In the genomic region with DNA sequence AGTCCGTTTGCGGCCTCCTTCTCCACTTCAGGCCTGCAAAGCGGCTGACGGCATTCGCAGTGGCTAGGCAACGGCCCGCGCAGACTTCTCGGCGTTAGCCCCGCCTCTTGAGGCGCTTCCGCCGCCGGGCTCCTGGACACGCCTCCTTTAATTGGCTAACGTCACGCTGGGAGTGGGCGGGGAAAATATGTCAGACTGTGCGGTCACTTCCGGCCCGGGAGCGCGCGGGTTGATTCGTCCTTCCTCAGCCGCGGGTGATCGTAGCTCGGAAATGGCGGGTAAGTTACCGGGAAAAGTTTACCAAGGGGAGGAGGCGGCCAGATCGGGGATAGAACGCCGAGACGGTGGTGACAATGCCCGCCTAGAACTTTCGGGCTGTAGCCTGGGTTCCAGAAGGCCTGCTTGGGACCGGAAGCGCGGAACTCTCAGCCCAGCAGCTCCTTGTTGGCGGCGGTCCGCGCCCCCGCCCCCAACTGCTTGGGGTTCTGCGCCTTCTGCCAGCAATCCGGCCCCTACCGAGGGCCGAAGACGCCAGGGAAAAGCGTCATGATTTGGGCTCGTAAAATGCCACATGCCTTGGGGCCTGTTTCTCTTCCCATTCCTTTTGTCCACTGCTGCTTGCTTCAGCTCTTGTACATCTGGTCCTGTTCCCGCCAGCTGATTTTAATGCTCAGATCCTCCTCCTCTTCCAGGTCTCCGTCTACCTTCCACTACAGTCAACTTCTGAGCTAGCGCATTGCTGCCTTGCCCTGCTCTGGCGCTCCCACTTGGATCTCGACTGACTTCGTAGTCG, we compare ENCODE assay signal across 1 cellular context.
TF ChIP-seq lines count a peak whose summit lies in the region.

A gene with protein sequence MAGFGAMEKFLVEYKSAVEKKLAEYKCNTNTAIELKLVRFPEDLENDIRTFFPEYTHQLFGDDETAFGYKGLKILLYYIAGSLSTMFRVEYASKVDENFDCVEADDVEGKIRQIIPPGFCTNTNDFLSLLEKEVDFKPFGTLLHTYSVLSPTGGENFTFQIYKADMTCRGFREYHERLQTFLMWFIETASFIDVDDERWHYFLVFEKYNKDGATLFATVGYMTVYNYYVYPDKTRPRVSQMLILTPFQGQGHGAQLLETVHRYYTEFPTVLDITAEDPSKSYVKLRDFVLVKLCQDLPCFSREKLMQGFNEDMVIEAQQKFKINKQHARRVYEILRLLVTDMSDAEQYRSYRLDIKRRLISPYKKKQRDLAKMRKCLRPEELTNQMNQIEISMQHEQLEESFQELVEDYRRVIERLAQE (plus strand): TSS at position 232 of the 793 bp plus-strand sequence. CDS start 40 bp downstream, at position 272.

TF ChIP-seq in HepG2, 621 proteins besides CTCF, POLR2A, EP300 and RAD21 (continued from another document and continues in another):
- TF ChIP-seq, protein P1, sequence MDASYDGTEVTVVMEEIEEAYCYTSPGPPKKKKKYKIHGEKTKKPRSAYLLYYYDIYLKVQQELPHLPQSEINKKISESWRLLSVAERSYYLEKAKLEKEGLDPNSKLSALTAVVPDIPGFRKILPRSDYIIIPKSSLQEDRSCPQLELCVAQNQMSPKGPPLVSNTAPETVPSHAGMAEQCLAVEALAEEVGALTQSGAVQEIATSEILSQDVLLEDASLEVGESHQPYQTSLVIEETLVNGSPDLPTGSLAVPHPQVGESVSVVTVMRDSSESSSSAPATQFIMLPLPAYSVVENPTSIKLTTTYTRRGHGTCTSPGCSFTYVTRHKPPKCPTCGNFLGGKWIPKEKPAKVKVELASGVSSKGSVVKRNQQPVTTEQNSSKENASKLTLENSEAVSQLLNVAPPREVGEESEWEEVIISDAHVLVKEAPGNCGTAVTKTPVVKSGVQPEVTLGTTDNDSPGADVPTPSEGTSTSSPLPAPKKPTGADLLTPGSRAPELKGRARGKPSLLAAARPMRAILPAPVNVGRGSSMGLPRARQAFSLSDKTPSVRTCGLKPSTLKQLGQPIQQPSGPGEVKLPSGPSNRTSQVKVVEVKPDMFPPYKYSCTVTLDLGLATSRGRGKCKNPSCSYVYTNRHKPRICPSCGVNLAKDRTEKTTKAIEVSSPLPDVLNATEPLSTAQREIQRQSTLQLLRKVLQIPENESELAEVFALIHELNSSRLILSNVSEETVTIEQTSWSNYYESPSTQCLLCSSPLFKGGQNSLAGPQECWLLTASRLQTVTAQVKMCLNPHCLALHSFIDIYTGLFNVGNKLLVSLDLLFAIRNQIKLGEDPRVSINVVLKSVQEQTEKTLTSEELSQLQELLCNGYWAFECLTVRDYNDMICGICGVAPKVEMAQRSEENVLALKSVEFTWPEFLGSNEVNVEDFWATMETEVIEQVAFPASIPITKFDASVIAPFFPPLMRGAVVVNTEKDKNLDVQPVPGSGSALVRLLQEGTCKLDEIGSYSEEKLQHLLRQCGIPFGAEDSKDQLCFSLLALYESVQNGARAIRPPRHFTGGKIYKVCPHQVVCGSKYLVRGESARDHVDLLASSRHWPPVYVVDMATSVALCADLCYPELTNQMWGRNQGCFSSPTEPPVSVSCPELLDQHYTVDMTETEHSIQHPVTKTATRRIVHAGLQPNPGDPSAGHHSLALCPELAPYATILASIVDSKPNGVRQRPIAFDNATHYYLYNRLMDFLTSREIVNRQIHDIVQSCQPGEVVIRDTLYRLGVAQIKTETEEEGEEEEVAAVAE (CRISPR knock-in tag; IDR thresholded peaks at IDR 0.05; ENCODE audit: borderline replicate concordance), result peak; percentile 44; the same call in 1 of the 2 replicates
- TF ChIP-seq, protein P2, sequence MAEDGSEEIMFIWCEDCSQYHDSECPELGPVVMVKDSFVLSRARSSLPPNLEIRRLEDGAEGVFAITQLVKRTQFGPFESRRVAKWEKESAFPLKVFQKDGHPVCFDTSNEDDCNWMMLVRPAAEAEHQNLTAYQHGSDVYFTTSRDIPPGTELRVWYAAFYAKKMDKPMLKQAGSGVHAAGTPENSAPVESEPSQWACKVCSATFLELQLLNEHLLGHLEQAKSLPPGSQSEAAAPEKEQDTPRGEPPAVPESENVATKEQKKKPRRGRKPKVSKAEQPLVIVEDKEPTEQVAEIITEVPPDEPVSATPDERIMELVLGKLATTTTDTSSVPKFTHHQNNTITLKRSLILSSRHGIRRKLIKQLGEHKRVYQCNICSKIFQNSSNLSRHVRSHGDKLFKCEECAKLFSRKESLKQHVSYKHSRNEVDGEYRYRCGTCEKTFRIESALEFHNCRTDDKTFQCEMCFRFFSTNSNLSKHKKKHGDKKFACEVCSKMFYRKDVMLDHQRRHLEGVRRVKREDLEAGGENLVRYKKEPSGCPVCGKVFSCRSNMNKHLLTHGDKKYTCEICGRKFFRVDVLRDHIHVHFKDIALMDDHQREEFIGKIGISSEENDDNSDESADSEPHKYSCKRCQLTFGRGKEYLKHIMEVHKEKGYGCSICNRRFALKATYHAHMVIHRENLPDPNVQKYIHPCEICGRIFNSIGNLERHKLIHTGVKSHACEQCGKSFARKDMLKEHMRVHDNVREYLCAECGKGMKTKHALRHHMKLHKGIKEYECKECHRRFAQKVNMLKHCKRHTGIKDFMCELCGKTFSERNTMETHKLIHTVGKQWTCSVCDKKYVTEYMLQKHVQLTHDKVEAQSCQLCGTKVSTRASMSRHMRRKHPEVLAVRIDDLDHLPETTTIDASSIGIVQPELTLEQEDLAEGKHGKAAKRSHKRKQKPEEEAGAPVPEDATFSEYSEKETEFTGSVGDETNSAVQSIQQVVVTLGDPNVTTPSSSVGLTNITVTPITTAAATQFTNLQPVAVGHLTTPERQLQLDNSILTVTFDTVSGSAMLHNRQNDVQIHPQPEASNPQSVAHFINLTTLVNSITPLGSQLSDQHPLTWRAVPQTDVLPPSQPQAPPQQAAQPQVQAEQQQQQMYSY (CRISPR knock-in tag; IDR thresholded peaks at IDR 0.05), result peak; percentile 48; the same call in 1 of the 2 replicates
- TF ChIP-seq GABPA (IDR thresholded peaks at IDR 0.05; ENCODE audit: low read depth, low read length) (peak; percentile 76), GABPA (CRISPR knock-in tag; IDR thresholded peaks at IDR 0.05; ENCODE audit: low read depth) (peak; percentile 97), KLF6 (CRISPR knock-in tag; IDR thresholded peaks at IDR 0.05) (0 out of 2 replicates have a peak, but pooled peaks have one; percentile 55), TAF15 (IDR thresholded peaks at IDR 0.05; ENCODE audit: low read depth, low read length, poor library complexity, severe bottlenecking) (no peak), ZNF225 (CRISPR knock-in tag; IDR thresholded peaks at IDR 0.05) (0 out of 2 replicates have a peak, but pooled peaks have one; percentile 63), ZNF615 (CRISPR knock-in tag; IDR thresholded peaks at IDR 0.05; ENCODE audit: borderline replicate concordance) (peak; percentile 95; the same call in 1 of the 2 replicates), ARID2 (CRISPR knock-in tag; IDR thresholded peaks at IDR 0.05; ENCODE audit: borderline replicate concordance) (peak; percentile 5; the same call in 1 of the 2 replicates), TBP (CRISPR knock-in tag; IDR thresholded peaks at IDR 0.05) (no peak), ZNF713 (CRISPR knock-in tag; IDR thresholded peaks at IDR 0.05) (peak; percentile 36; the same call in 1 of the 2 replicates), ZNF44 (CRISPR knock-in tag; IDR thresholded peaks at IDR 0.05) (no peak), ZBTB21 (CRISPR knock-in tag; IDR thresholded peaks at IDR 0.05) (peak; percentile 99), ZFY (CRISPR knock-in tag; IDR thresholded peaks at IDR 0.05) (peak; percentile 99), ZNF644 (CRISPR knock-in tag; IDR thresholded peaks at IDR 0.05; ENCODE audit: low read depth) (no peak), NFIC (IDR thresholded peaks at IDR 0.05; ENCODE audit: low read length) (no peak), AGO1 (IDR thresholded peaks at IDR 0.05; ENCODE audit: low read depth, low read length, poor library complexity, severe bottlenecking) (no peak), ZKSCAN5 (CRISPR knock-in tag; IDR thresholded peaks at IDR 0.05) (0 out of 2 replicates have a peak, but pooled peaks have one; percentile 24), ZNF101 (CRISPR knock-in tag; IDR thresholded peaks at IDR 0.05; ENCODE audit: borderline replicate concordance, low read depth) (0 out of 2 replicates have a peak, but pooled peaks have one; percentile 47), TCF7L2 (IDR thresholded peaks at IDR 0.05; ENCODE audit: low read depth, low read length) (no peak), CEBPG (CRISPR knock-in tag; IDR thresholded peaks at IDR 0.05) (peak; percentile 50; the same call in 1 of the 2 replicates), MYC (CRISPR knock-in tag; IDR thresholded peaks at IDR 0.05; ENCODE audit: borderline replicate concordance) (peak; percentile 68; the same call in 1 of the 2 replicates), ZNF773 (CRISPR knock-in tag; IDR thresholded peaks at IDR 0.05; ENCODE audit: borderline replicate concordance) (peak; percentile 69; the same call in 1 of the 2 replicates), DR1 (CRISPR knock-in tag; IDR thresholded peaks at IDR 0.05) (0 out of 2 replicates have a peak, but pooled peaks have one; percentile 78), TBX3 (IDR thresholded peaks at IDR 0.05; ENCODE audit: borderline replicate concordance) (0 out of 2 replicates have a peak, but pooled peaks have one; percentile 7), SALL2 (CRISPR knock-in tag; IDR thresholded peaks at IDR 0.05) (peak; percentile 69; the same call in 1 of the 2 replicates), ZNF263 (CRISPR knock-in tag; IDR thresholded peaks at IDR 0.05) (0 out of 2 replicates have a peak, but pooled peaks have one; percentile 11), KDM5A (IDR thresholded peaks at IDR 0.05; ENCODE audit: borderline replicate concordance, low read length) (peak; percentile 78), ZNF567 (CRISPR knock-in tag; IDR thresholded peaks at IDR 0.05; ENCODE audit: borderline replicate concordance) (0 out of 2 replicates have a peak, but pooled peaks have one; percentile 62), ZNF589 (CRISPR knock-in tag; conservative IDR thresholded peaks at IDR 0.05) (peak; percentile 47; the same call in 1 of the 2 replicates), ZNF33A (CRISPR knock-in tag; IDR thresholded peaks at IDR 0.05; ENCODE audit: borderline replicate concordance) (no peak), WIZ (CRISPR knock-in tag; IDR thresholded peaks at IDR 0.05) (no peak), SYNCRIP (IDR thresholded peaks at IDR 0.05; ENCODE audit: insufficient read depth, low read depth, low read length) (no peak), STAT5B (CRISPR knock-in tag; IDR thresholded peaks at IDR 0.05) (no peak), POGZ (CRISPR knock-in tag; IDR thresholded peaks at IDR 0.05) (peak; percentile 95), ESRRA (CRISPR knock-in tag; IDR thresholded peaks at IDR 0.05; ENCODE audit: low read depth) (no peak), ZNF138 (CRISPR knock-in tag; IDR thresholded peaks at IDR 0.05; ENCODE audit: low read depth) (peak; percentile 73; the same call in 1 of the 2 replicates)
- TF ChIP-seq, protein P3, sequence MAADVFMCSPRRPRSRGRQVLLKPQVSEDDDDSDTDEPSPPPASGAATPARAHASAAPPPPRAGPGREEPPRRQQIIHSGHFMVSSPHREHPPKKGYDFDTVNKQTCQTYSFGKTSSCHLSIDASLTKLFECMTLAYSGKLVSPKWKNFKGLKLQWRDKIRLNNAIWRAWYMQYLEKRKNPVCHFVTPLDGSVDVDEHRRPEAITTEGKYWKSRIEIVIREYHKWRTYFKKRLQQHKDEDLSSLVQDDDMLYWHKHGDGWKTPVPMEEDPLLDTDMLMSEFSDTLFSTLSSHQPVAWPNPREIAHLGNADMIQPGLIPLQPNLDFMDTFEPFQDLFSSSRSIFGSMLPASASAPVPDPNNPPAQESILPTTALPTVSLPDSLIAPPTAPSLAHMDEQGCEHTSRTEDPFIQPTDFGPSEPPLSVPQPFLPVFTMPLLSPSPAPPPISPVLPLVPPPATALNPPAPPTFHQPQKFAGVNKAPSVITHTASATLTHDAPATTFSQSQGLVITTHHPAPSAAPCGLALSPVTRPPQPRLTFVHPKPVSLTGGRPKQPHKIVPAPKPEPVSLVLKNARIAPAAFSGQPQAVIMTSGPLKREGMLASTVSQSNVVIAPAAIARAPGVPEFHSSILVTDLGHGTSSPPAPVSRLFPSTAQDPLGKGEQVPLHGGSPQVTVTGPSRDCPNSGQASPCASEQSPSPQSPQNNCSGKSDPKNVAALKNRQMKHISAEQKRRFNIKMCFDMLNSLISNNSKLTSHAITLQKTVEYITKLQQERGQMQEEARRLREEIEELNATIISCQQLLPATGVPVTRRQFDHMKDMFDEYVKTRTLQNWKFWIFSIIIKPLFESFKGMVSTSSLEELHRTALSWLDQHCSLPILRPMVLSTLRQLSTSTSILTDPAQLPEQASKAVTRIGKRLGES (CRISPR knock-in tag; IDR thresholded peaks at IDR 0.05; ENCODE audit: borderline replicate concordance), result no peak
- TF ChIP-seq, protein P4, sequence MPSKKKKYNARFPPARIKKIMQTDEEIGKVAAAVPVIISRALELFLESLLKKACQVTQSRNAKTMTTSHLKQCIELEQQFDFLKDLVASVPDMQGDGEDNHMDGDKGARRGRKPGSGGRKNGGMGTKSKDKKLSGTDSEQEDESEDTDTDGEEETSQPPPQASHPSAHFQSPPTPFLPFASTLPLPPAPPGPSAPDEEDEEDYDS (CRISPR knock-in tag; IDR thresholded peaks at IDR 0.05), result peak; percentile 82
- TF ChIP-seq, protein P5, sequence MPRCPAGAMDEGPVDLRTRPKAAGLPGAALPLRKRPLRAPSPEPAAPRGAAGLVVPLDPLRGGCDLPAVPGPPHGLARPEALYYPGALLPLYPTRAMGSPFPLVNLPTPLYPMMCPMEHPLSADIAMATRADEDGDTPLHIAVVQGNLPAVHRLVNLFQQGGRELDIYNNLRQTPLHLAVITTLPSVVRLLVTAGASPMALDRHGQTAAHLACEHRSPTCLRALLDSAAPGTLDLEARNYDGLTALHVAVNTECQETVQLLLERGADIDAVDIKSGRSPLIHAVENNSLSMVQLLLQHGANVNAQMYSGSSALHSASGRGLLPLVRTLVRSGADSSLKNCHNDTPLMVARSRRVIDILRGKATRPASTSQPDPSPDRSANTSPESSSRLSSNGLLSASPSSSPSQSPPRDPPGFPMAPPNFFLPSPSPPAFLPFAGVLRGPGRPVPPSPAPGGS (CRISPR knock-in tag; IDR thresholded peaks at IDR 0.05), result no peak; the same call in none of the 2 replicates
- TF ChIP-seq, protein P6, sequence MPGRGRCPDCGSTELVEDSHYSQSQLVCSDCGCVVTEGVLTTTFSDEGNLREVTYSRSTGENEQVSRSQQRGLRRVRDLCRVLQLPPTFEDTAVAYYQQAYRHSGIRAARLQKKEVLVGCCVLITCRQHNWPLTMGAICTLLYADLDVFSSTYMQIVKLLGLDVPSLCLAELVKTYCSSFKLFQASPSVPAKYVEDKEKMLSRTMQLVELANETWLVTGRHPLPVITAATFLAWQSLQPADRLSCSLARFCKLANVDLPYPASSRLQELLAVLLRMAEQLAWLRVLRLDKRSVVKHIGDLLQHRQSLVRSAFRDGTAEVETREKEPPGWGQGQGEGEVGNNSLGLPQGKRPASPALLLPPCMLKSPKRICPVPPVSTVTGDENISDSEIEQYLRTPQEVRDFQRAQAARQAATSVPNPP (CRISPR knock-in tag; IDR thresholded peaks at IDR 0.05), result no peak
